1 cellular context compared by ENCODE assay signal in genomic region chr4:26787461-26788340, GRCh38.
TF ChIP-seq lines count a peak whose summit lies in the region.

No MANE protein-coding gene starts in this region.

TF ChIP-seq in SK-N-SH, 30 proteins besides CTCF, POLR2A, EP300 and RAD21 (continued from another document):
- TF ChIP-seq FOSL2 (IDR thresholded peaks at IDR 0.05; ENCODE audit: borderline replicate concordance, low read depth), result peak; percentile 83
- no peak for TF ChIP-seq MEF2A (IDR thresholded peaks at IDR 0.05; ENCODE audit: borderline replicate concordance, low read depth)
- no peak for TF ChIP-seq ELF1 (IDR thresholded peaks at IDR 0.05)
- TF ChIP-seq USF1 (IDR thresholded peaks at IDR 0.05; ENCODE audit: borderline replicate concordance, low read depth), result no peak
- TF ChIP-seq, protein P1, sequence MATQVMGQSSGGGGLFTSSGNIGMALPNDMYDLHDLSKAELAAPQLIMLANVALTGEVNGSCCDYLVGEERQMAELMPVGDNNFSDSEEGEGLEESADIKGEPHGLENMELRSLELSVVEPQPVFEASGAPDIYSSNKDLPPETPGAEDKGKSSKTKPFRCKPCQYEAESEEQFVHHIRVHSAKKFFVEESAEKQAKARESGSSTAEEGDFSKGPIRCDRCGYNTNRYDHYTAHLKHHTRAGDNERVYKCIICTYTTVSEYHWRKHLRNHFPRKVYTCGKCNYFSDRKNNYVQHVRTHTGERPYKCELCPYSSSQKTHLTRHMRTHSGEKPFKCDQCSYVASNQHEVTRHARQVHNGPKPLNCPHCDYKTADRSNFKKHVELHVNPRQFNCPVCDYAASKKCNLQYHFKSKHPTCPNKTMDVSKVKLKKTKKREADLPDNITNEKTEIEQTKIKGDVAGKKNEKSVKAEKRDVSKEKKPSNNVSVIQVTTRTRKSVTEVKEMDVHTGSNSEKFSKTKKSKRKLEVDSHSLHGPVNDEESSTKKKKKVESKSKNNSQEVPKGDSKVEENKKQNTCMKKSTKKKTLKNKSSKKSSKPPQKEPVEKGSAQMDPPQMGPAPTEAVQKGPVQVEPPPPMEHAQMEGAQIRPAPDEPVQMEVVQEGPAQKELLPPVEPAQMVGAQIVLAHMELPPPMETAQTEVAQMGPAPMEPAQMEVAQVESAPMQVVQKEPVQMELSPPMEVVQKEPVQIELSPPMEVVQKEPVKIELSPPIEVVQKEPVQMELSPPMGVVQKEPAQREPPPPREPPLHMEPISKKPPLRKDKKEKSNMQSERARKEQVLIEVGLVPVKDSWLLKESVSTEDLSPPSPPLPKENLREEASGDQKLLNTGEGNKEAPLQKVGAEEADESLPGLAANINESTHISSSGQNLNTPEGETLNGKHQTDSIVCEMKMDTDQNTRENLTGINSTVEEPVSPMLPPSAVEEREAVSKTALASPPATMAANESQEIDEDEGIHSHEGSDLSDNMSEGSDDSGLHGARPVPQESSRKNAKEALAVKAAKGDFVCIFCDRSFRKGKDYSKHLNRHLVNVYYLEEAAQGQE (IDR thresholded peaks at IDR 0.05; ENCODE audit: low read depth, low read length), result no peak
